18 cellular contexts compared by ENCODE assay signal in the genomic region with DNA sequence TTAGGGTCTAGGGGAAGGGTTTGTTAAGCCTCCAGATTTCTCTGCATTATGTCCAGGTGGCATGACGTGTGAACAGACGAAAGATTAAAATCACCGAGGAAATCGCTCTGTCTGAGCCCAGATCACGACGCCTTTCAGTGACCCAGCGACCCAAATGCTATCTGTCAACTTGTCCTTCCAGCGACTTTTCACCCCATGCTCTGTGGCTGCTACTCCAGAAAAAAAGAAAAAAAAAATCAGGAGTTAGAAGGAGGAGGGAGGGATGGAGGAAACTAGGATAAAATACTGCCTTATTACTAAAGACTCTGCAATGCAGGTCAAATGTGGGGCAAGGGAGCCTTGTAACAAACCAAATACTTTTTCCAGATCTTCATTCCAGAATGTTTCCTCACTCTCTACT.
DNase-seq lines count a peak whose midpoint lies in the region; ATAC-seq and TF ChIP-seq lines count a peak whose summit lies in the region.
"Had no signal": no experiment of that assay in that cellular context is flagged by ENCODE, and none has a peak within 500 bp of the region (broad histone marks: within the 10 kb centered on the region; RNA-seq: fewer than 3 reads in every experiment).

No MANE protein-coding gene starts in this region.

- intact Hi-C loops in adrenal gland (cut with DNase I) (no loop called here), sciatic nerve (cut with DNase I) (no loop called here), psoas muscle (cut with DNase I) (no loop called here)

- CTCF ChIA-PET in RWPE1 (lab: Yijun Ruan, JAX), result no interaction called here

- no peak overlapping the region for H3K4me3 ChIP-seq in adrenal gland
- H3K4me3 ChIP-seq in psoas muscle, result no peak overlapping the region
- H3K4me3 ChIP-seq: coronary artery, Peyer's patch had no signal

- peak; percentile 83 for ATAC-seq in sciatic nerve
- ATAC-seq in psoas muscle, result no peak
- ATAC-seq: T-cell had no signal

- no peak for TF ChIP-seq POLR2A in adrenal gland (IDR thresholded peaks at IDR 0.05)

- DNase-seq in EL (peak; percentile 10), adrenal gland (peak in 6 of 7 donors; percentile 16 to 59 (median 32)), hepatic stellate cell (ENCODE audit: low spot score) (peak; percentile 8), sciatic nerve (ENCODE audit: low spot score) (no peak), activated gamma-delta T cell treated with Interleukin-2 at 50 U/mL for 16 hours (no peak), NCI-H146 (lab: John Stamatoyannopoulos, UW) (no peak), RWPE1 (ENCODE audit: low spot score) (no peak), psoas muscle (no peak)
- DNase-seq: activated CD4-positive, alpha-beta T cell treated with anti-CD3 and anti-CD28 coated beads for 1 hour; activated CD8-positive, alpha-beta memory T cell treated with anti-CD3 and anti-CD28 coated beads, Interleukin-2, amount 50 U/mL, for 48 hours; activated naive CD8-positive, alpha-beta T cell treated with anti-CD3 and anti-CD28 coated beads for 36 hours; erythroblast; NCI-H1930; NCI-H748 treated with DMSO at 0.1 percent for 48 hours; occipital lobe; Peyer's patch; T-cell had no signal

- H3K27ac ChIP-seq in adrenal gland, result peak overlapping the region in 2 of 5 donors; percentile 60 to 77
- H3K27ac ChIP-seq in RWPE1, result no peak overlapping the region
- H3K27ac ChIP-seq in psoas muscle, result no peak overlapping the region
- H3K27ac ChIP-seq: coronary artery, Peyer's patch had no signal

- no peaks in the 10 kb centered on the region for H3K27me3 ChIP-seq in adrenal gland
- peaks cover 0 to 2% (median 0%) of the 10 kb centered on the region in 3 donors for H3K27me3 ChIP-seq in psoas muscle (ENCODE audit: insufficient read depth in 3 of 3, low read length in 2 of 3)
- H3K27me3 ChIP-seq: Peyer's patch had no signal

- POLR2A ChIA-PET in RWPE1 (lab: Yijun Ruan, JAX; ENCODE audit: low non-redundant PET), result no interaction called here

- TF ChIP-seq CTCF in adrenal gland (IDR thresholded peaks at IDR 0.05), result no peak
- no peak for TF ChIP-seq CTCF in RWPE1 (conservative IDR thresholded peaks at IDR 0.05; ENCODE audit: low read depth)
- TF ChIP-seq CTCF in psoas muscle (IDR thresholded peaks at IDR 0.05), result no peak

- no peaks in the 10 kb centered on the region for H3K4me1 ChIP-seq in adrenal gland (replicated peaks in 1 of 2)
- H3K4me1 ChIP-seq in psoas muscle, result no peaks in the 10 kb centered on the region
- H3K4me1 ChIP-seq: Peyer's patch had no signal

- no peaks in the 10 kb centered on the region for H3K9me3 ChIP-seq in adrenal gland (replicated peaks in 1 of 3)
- H3K9me3 ChIP-seq in psoas muscle, result no peaks in the 10 kb centered on the region
- H3K9me3 ChIP-seq: Peyer's patch had no signal

- no peaks in the 10 kb centered on the region for H3K36me3 ChIP-seq in adrenal gland (replicated peaks in 1 of 2)
- H3K36me3 ChIP-seq in psoas muscle (ENCODE audit: insufficient read depth in 1 of 2, low read depth in 1 of 2), result no peaks in the 10 kb centered on the region
- H3K36me3 ChIP-seq: Peyer's patch had no signal

- 27 to 37% (median 34%) methylated on average over 8 of the region's 8 CpGs for WGBS in adrenal gland, 4 donors
- WGBS in psoas muscle, 3 donors, result 12 to 18% (median 15%) methylated on average over 8 of the region's 8 CpGs

Comparison
In these comparisons a context has a peak if more than half of its experiments do, and no peak if none do; other contexts are left out.
1. DNase-seq: peak in EL (single experiment), adrenal gland (6 of 7) and hepatic stellate cell (single experiment); none in sciatic nerve (single experiment), activated gamma-delta T cell treated with Interleukin-2 at 50 U/mL for 16 hours (single experiment), NCI-H146 (single experiment), RWPE1 (single experiment) and psoas muscle (0 of 2).